ENCODE assay signal across 8 cellular contexts in genomic region chr14:105491366-105492006, GRCh38. TPM values are rescaled to one million over a fixed set of nuclear protein-coding genes. Genes with fewer than 3 reads are reported as not detected.
DNase-seq lines count a peak whose midpoint lies in the region; ATAC-seq, FAIRE-seq and TF ChIP-seq lines count a peak whose summit lies in the region.

No MANE protein-coding gene starts in this region.

- H3K9me3 Mint-ChIP-seq in activated naive CD8-positive, alpha-beta T cell (ENCODE audit: low read depth) = no peaks in the 10 kb centered on the region

- in situ Hi-C loops in IMR-90 (cut with MboI; ENCODE audit: low sequenced_read_pairs) = no loop called here

- WGBS in IMR-90 (ENCODE audit: extremely low coverage in 2 of 2, insufficient read length in 1 of 2), 2 experiments = 0% methylated on average over 24 of the region's 53 CpGs; no CpG with 5 or more reads in 1 of the 2 experiments
- WGBS in heart right ventricle, 2 donors = 1 to 2% methylated on average over 46 to 53 of the region's 53 CpGs

- TF ChIP-seq POLR2A in GM12892 (IDR thresholded peaks at IDR 0.05; ENCODE audit: low read depth, low read length) (no peak; the same call in 1 of the 2 replicates), IMR-90 (IDR thresholded peaks at IDR 0.05; ENCODE audit: low read depth, low read length) (peak; percentile 63)

- H3K9me1 ChIP-seq in IMR-90 (ENCODE audit: insufficient read depth, low read length) = peaks cover 6% of the 10 kb centered on the region; the same call in 1 of the 2 replicates

- dilution Hi-C loops in IMR-90 (cut with HindIII; ENCODE audit: low sequenced_read_pairs, unreplicated experiment) = no loop called here

- no peak overlapping the region for H2BK20ac ChIP-seq in IMR-90 (ENCODE audit: low read depth, low read length)

- H2BK120ac ChIP-seq in IMR-90 (ENCODE audit: low read depth, low read length) = no peak overlapping the region

- H3K4ac ChIP-seq in IMR-90 (ENCODE audit: low read depth, low read length) = no peak overlapping the region

- H3K23ac ChIP-seq in IMR-90 (ENCODE audit: low read depth, low read length) = no peak overlapping the region

- DNase-seq in GM12892 (ENCODE audit: insufficient read length) (peak; percentile 88), IMR-90 (peak; percentile 20), heart right ventricle (peak; percentile 71 to 77), retinal pigment epithelial cell (ENCODE audit: low read depth) (no peak), D721Med (ENCODE audit: insufficient read length, low spot score) (no peak)

- H3K27ac ChIP-seq in IMR-90 (ENCODE audit: insufficient read depth, low read length) (no peak overlapping the region; the same call in 1 of the 2 replicates), heart right ventricle (peak overlapping the region in 9 of 10 donors; percentile 75 to 100 (median 89))

- H3K56ac ChIP-seq in IMR-90 (ENCODE audit: extremely low read depth, insufficient read depth, low read length) = no peak overlapping the region

- no peak overlapping the region for H3K9ac ChIP-seq in IMR-90 (ENCODE audit: low read depth, low read length)

- no peaks in the 10 kb centered on the region for H3K36me3 Mint-ChIP-seq in activated naive CD8-positive, alpha-beta T cell

- peaks cover 15% of the 10 kb centered on the region for H3K4me1 Mint-ChIP-seq in activated naive CD8-positive, alpha-beta T cell (ENCODE audit: low read depth)

- peaks cover 13% of the 10 kb centered on the region; the same call in 1 of the 2 replicates for H3K27me3 ChIP-seq in IMR-90 (ENCODE audit: control insufficient read depth, insufficient read depth, low read length)
- peaks cover 0 to 13% (median 0%) of the 10 kb centered on the region in 7 donors for H3K27me3 ChIP-seq in heart right ventricle

- H3K4me1 ChIP-seq in IMR-90 (ENCODE audit: control insufficient read depth, insufficient read depth, low read length) (peaks cover 2% of the 10 kb centered on the region; the same call in 1 of the 2 replicates), heart right ventricle (peaks cover 27 to 69% (median 49%) of the 10 kb centered on the region in 9 donors)

- peak overlapping the region; percentile 87 for H3K4me3 Mint-ChIP-seq in activated naive CD8-positive, alpha-beta T cell

- no peak overlapping the region for H2AK5ac ChIP-seq in IMR-90 (ENCODE audit: low read depth, low read length)

- H4K20me1 ChIP-seq in IMR-90 (ENCODE audit: insufficient read depth, low read length) = 0 out of 2 replicates have a peak, but pooled peaks cover 6% of the 10 kb centered on the region

- H2BK15ac ChIP-seq in IMR-90 (ENCODE audit: low read depth, low read length) = no peak overlapping the region

- peak overlapping the region; percentile 84 for H2AK9ac ChIP-seq in IMR-90 (replicated peaks; ENCODE audit: low read depth, low read length, poor library complexity)

- no peak overlapping the region for H2BK5ac ChIP-seq in IMR-90 (ENCODE audit: low read depth, low read length, poor library complexity, severe bottlenecking)

- H3K27me3 Mint-ChIP-seq in activated naive CD8-positive, alpha-beta T cell = no peaks in the 10 kb centered on the region

- POLR2A ChIA-PET in IMR-90 (lab: Charles Lee; ENCODE audit: unreplicated experiment) = no interaction called here

- peak; percentile 6; the same call in 1 of the 2 replicates for ATAC-seq in IMR-90 (ENCODE audit: low read depth)
- ATAC-seq in SK-N-SH treated with all-trans-retinoic acid at 6 μM for 48 hours = peak; percentile 13
- ATAC-seq in heart right ventricle = peak in 2 of 8 donors; percentile 4 to 9
- no peak for ATAC-seq in HG02571 (IDR thresholded peaks at IDR 0.05; ENCODE audit: unreplicated experiment)

- no peak overlapping the region for H3K14ac ChIP-seq in IMR-90 (replicated peaks; ENCODE audit: low read depth, low read length)

- FAIRE-seq in GM12892 (lab: Jason Lieb, UNC) (peak; percentile 91), D721Med (lab: Jason Lieb, UNC) (no peak)

- H3K79me1 ChIP-seq in IMR-90 (ENCODE audit: low read depth in 1 of 2, low read length in 2 of 2) = peaks cover 0 to 5% of the 10 kb centered on the region in 2 experiments; a peak in 1 of 4 replicates

- no peak for TF ChIP-seq RAD21 in IMR-90 (IDR thresholded peaks at IDR 0.05; ENCODE audit: low read length)

- no peak overlapping the region for H4K91ac ChIP-seq in IMR-90 (ENCODE audit: insufficient read depth, low read depth, low read length)

- no peak overlapping the region for H3K18ac ChIP-seq in IMR-90 (ENCODE audit: low read depth, low read length)

- H3K4me2 ChIP-seq in IMR-90 (ENCODE audit: low read depth, low read length) = peak overlapping the region; percentile 74

- H3K4me3 ChIP-seq in IMR-90 (ENCODE audit: insufficient read depth, low read depth, low read length) = peak overlapping the region; percentile 49
- H3K4me3 ChIP-seq in heart right ventricle = peak overlapping the region; percentile 40 to 89 (median 68)
- H3K4me3 ChIP-seq in retinal pigment epithelial cell (ENCODE audit: low read length) = peak overlapping the region; percentile 55

- H3K27ac Mint-ChIP-seq in activated naive CD8-positive, alpha-beta T cell = peak overlapping the region; percentile 41

- H3K36me3 ChIP-seq in IMR-90 (ENCODE audit: control insufficient read depth, insufficient read depth, low read length) = no peaks in the 10 kb centered on the region
- H3K36me3 ChIP-seq in heart right ventricle = peaks cover 0 to 5% (median 0%) of the 10 kb centered on the region in 9 donors

- H2AFZ ChIP-seq in IMR-90 (replicated peaks; ENCODE audit: low read length, poor library complexity) = peak overlapping the region; percentile 95

- H4K5ac ChIP-seq in IMR-90 (ENCODE audit: low read depth, low read length) = no peak overlapping the region

- TF ChIP-seq CTCF in IMR-90 (conservative IDR thresholded peaks at IDR 0.05; ENCODE audit: low read depth, low read length) (no peak), heart right ventricle (IDR thresholded peaks at IDR 0.05) (no peak), retinal pigment epithelial cell (conservative IDR thresholded peaks at IDR 0.05; ENCODE audit: low read depth, low read length) (no peak), D721Med (IDR thresholded peaks at IDR 0.05; ENCODE audit: insufficient read depth, missing control alignments) (no peak)

- intact Hi-C loops in IMR-90 (cut with micrococcal nuclease) = loop anchor here (5.0 kb wide), 1 partner anchor 36 kb away; the partner anchor contains the start of gene TMEM121
- intact Hi-C loops in heart right ventricle (cut with DNase I) = loop anchor here in 4 of 10 donors (2.0 to 5.0 kb wide), 5 partner anchors 21 to 121 kb away; partner anchors contain the start of gene TMEM121 (in 2 of the 4)

- no TSS peak for BruUV-seq in IMR-90 (replicated peaks; lab: Mats Ljungman, UMichigan)

- H3K9me3 ChIP-seq in IMR-90 (ENCODE audit: control insufficient read depth, insufficient read depth, low read length) (no peaks in the 10 kb centered on the region), heart right ventricle (no peaks in the 10 kb centered on the region)

- CTCF ChIA-PET in IMR-90 (lab: Yijun Ruan, JAX) = no interaction called here

- H4K8ac ChIP-seq in IMR-90 (ENCODE audit: low read depth in 2 of 2, low read length in 2 of 2) = no peak overlapping the region

TF ChIP-seq in IMR-90, 13 proteins besides CTCF, POLR2A, EP300 and RAD21:
- no peak for TF ChIP-seq BHLHE40 (IDR thresholded peaks at IDR 0.05; ENCODE audit: low read depth, low read length)
- peak; percentile 100 for TF ChIP-seq MXI1 (IDR thresholded peaks at IDR 0.05; ENCODE audit: borderline replicate concordance, low read depth, low read length)
- no peak for TF ChIP-seq NFE2L2 (IDR thresholded peaks at IDR 0.05; ENCODE audit: low read depth, low read length)
TF ChIP-seq in IMR-90: peak in this region for 1.

TF ChIP-seq in SK-N-SH treated with all-trans-retinoic acid at 6 μM for 48 hours, 23 proteins besides CTCF, POLR2A, EP300 and RAD21 (continues in another document):
- TF ChIP-seq BACH2 (CRISPR knock-in tag; IDR thresholded peaks at IDR 0.05; ENCODE audit: borderline replicate concordance) (no peak), ZNF565 (CRISPR knock-in tag; conservative IDR thresholded peaks at IDR 0.05; ENCODE audit: low read depth) (0 out of 2 replicates have a peak, but pooled peaks have one; percentile 6), ZNF70 (CRISPR knock-in tag; IDR thresholded peaks at IDR 0.05) (no peak), RARB (CRISPR knock-in tag; IDR thresholded peaks at IDR 0.05) (no peak)

RNA-seq across cellular contexts. Expression of gene TEDC1, which starts 0.4 kb away (rescaled TPM):
- 2.0 TPM for polyA plus RNA-seq in GM12892 (2012; ENCODE audit: missing spikeins)
- total RNA-seq in IMR-90 (2012; rRNA removed) (4.2 and 5.7 TPM in 2 replicates), heart right ventricle (1 to 10 TPM; 2.3 to 5.2 (median 4.2) TPM)
- polyA plus RNA-seq in IMR-90 (2012; rRNA removed) (6.4 and 9.4 TPM in 2 replicates), heart right ventricle (10 to 100 TPM in 1 of 2 donors, 1 to 10 TPM in 1; 8.4 to 10.0 TPM)
- 9.8 and 13.3 TPM in 2 replicates for polyA plus RNA-seq in IMR-90 (2012; cell fraction: cytosol; rRNA removed)
- 10.7 and 48.6 TPM in 2 replicates for polyA plus RNA-seq in IMR-90 (2012; cell fraction: nucleus; rRNA removed; ENCODE audit: low replicate concordance)

RNA-seq across cellular contexts. Expression of gene CRIP1, which starts 4.8 kb away (rescaled TPM):
- polyA plus RNA-seq in GM12892 (2012; ENCODE audit: missing spikeins) = 378 TPM
- total RNA-seq in IMR-90 (2012; rRNA removed) (not detected in 2 replicates), heart right ventricle (100 to 1,000 TPM in 1 of 10 donors, 10 to 100 TPM in 9; 34.0 to 131 (median 51.0) TPM)
- polyA plus RNA-seq in IMR-90 (2012; rRNA removed) (0.21 and 1.0 TPM in 2 replicates), heart right ventricle (100 to 1,000 TPM; 149 to 170 TPM)
- 0.41 TPM in 1 of 2 replicates, not detected in the other for polyA plus RNA-seq in IMR-90 (2012; cell fraction: cytosol; rRNA removed)
- 1.0 and 1.7 TPM in 2 replicates for polyA plus RNA-seq in IMR-90 (2012; cell fraction: nucleus; rRNA removed; ENCODE audit: low replicate concordance)

RNA-seq across cellular contexts. Expression of gene CRIP2, which starts 16.9 kb away (rescaled TPM):
- polyA plus RNA-seq in GM12892 (2012; ENCODE audit: missing spikeins) = not detected
- total RNA-seq in IMR-90 (2012; rRNA removed) (18.1 and 20.3 TPM in 2 replicates), heart right ventricle (1,000 to 10,000 TPM in 3 of 10 donors, 100 to 1,000 TPM in 7; 731 to 1,223 (median 884) TPM)
- polyA plus RNA-seq in IMR-90 (2012; rRNA removed) (123 and 149 TPM in 2 replicates), heart right ventricle (1,000 to 10,000 TPM; 1,120 to 1,194 TPM)
- polyA plus RNA-seq in IMR-90 (2012; cell fraction: cytosol; rRNA removed) = 196 and 200 TPM in 2 replicates
- polyA plus RNA-seq in IMR-90 (2012; cell fraction: nucleus; rRNA removed; ENCODE audit: low replicate concordance) = 61.5 and 154 TPM in 2 replicates

RNA-seq across cellular contexts. Expression of gene TMEM121, which starts 34.9 kb away (rescaled TPM):
- not detected for polyA plus RNA-seq in GM12892 (2012; ENCODE audit: missing spikeins)
- total RNA-seq in IMR-90 (2012; rRNA removed) (2.7 and 3.9 TPM in 2 replicates), heart right ventricle (1 to 10 TPM in 8 of 10 donors, under 1 TPM in 2; 0.93 to 2.3 (median 1.7) TPM)
- polyA plus RNA-seq in IMR-90 (2012; rRNA removed) (6.3 and 8.5 TPM in 2 replicates), heart right ventricle (1 to 10 TPM; 1.3 to 2.6 TPM)
- 5.9 and 17.0 TPM in 2 replicates for polyA plus RNA-seq in IMR-90 (2012; cell fraction: cytosol; rRNA removed)
- 5.2 and 13.9 TPM in 2 replicates for polyA plus RNA-seq in IMR-90 (2012; cell fraction: nucleus; rRNA removed; ENCODE audit: low replicate concordance)

Comparison
In these comparisons a context has a peak if more than half of its experiments do, and no peak if none do; other contexts are left out.
1. DNase-seq: peak in GM12892 (single experiment), IMR-90 (single experiment) and heart right ventricle (2 of 2); none in retinal pigment epithelial cell (single experiment) and D721Med (single experiment).
2. RNA of gene CRIP1, which starts 4.8 kb away (total RNA-seq): 34.0 to 131 TPM in heart right ventricle; not detected in IMR-90; every median in the first group is over 10 times any median in the second.
3. RNA of gene CRIP2, which starts 16.9 kb away (total RNA-seq): 731 to 1,223 TPM in heart right ventricle; 18.1 to 20.3 TPM in IMR-90; every median in the first group is over 10 times any median in the second.
4. Peak in every context shown above with its lines, with median percentiles within 50 percentile points of each other: H3K4me3 ChIP-seq.